ENCODE assay signal across 1 cellular context in genomic region chr14:34873591-34874385, GRCh38.
TF ChIP-seq lines count a peak whose summit lies in the region.

No MANE protein-coding gene starts in this region.

TF ChIP-seq in K562, 482 proteins besides CTCF, POLR2A, EP300 and RAD21 (continued from another document):
- peak; percentile 69; the same call in 1 of the 2 replicates for TF ChIP-seq ZBTB33 (CRISPR knock-in tag; IDR thresholded peaks at IDR 0.05)
- TF ChIP-seq TAF1 (IDR thresholded peaks at IDR 0.05; ENCODE audit: control insufficient read depth, extremely low read depth, insufficient read depth, low read length, severe bottlenecking) = peak; percentile 69
- TF ChIP-seq TEAD2 (tag; IDR thresholded peaks at IDR 0.05) = no peak
- TF ChIP-seq KDM5B (IDR thresholded peaks at IDR 0.05; ENCODE audit: insufficient replicate concordance, low read depth, low read length) = peak; percentile 78
- TF ChIP-seq ZNF146 (CRISPR knock-in tag; IDR thresholded peaks at IDR 0.05; ENCODE audit: unreplicated experiment) = no peak
- TF ChIP-seq SOX6 (IDR thresholded peaks at IDR 0.05) = no peak
- TF ChIP-seq ZNF165 (CRISPR knock-in tag; IDR thresholded peaks at IDR 0.05; ENCODE audit: borderline replicate concordance) = no peak
- peak in 1 of 2 experiments; percentile 61; a peak in 1 of 4 replicates for TF ChIP-seq MLLT1 (IDR thresholded peaks at IDR 0.05)
- peak; percentile 56; the same call in 1 of the 2 replicates for TF ChIP-seq SPI1 (IDR thresholded peaks at IDR 0.05; ENCODE audit: borderline replicate concordance, low read depth, low read length)
- TF ChIP-seq KAT7 (CRISPR knock-in tag; IDR thresholded peaks at IDR 0.05; ENCODE audit: borderline replicate concordance) = no peak
- TF ChIP-seq MAZ (CRISPR knock-in tag; conservative IDR thresholded peaks at IDR 0.05 in 1 of 2, IDR thresholded peaks at IDR 0.05 in 1 of 2) = peak; percentile 40 to 84; a peak in 3 of 4 replicates
- no peak for TF ChIP-seq SMARCA5 (IDR thresholded peaks at IDR 0.05)
- TF ChIP-seq BRD4 (IDR thresholded peaks at IDR 0.05) = 0 out of 2 replicates have a peak, but pooled peaks have one; percentile 33
- no peak for TF ChIP-seq JUNB (CRISPR knock-in tag; conservative IDR thresholded peaks at IDR 0.05)
- no peak for TF ChIP-seq MBD2 (IDR thresholded peaks at IDR 0.05; ENCODE audit: borderline replicate concordance, low read depth)
- TF ChIP-seq CEBPB (tag; IDR thresholded peaks at IDR 0.05) = no peak
- TF ChIP-seq, protein P1, sequence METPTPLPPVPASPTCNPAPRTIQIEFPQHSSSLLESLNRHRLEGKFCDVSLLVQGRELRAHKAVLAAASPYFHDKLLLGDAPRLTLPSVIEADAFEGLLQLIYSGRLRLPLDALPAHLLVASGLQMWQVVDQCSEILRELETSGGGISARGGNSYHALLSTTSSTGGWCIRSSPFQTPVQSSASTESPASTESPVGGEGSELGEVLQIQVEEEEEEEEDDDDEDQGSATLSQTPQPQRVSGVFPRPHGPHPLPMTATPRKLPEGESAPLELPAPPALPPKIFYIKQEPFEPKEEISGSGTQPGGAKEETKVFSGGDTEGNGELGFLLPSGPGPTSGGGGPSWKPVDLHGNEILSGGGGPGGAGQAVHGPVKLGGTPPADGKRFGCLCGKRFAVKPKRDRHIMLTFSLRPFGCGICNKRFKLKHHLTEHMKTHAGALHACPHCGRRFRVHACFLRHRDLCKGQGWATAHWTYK (CRISPR knock-in tag; IDR thresholded peaks at IDR 0.05) = no peak
- 0 out of 2 replicates have a peak, but pooled peaks have one; percentile 20 for TF ChIP-seq RBM14 (IDR thresholded peaks at IDR 0.05; ENCODE audit: borderline replicate concordance, insufficient read depth, low read depth, low read length)
- TF ChIP-seq POLR2H (tag; IDR thresholded peaks at IDR 0.05; ENCODE audit: low read depth) = peak; percentile 54
- no peak for TF ChIP-seq ZNF431 (CRISPR knock-in tag; IDR thresholded peaks at IDR 0.05)
- peak; percentile 41; the same call in 1 of the 2 replicates for TF ChIP-seq TOE1 (IDR thresholded peaks at IDR 0.05; ENCODE audit: borderline replicate concordance)
- TF ChIP-seq TOE1 (CRISPR knock-in tag; IDR thresholded peaks at IDR 0.05; ENCODE audit: borderline replicate concordance, low read depth) = no peak
- 0 out of 2 replicates have a peak, but pooled peaks have one; percentile 44 for TF ChIP-seq ZBTB40 (IDR thresholded peaks at IDR 0.05)
- TF ChIP-seq ZBTB40 (CRISPR knock-in tag; IDR thresholded peaks at IDR 0.05) = no peak
- TF ChIP-seq ELF2 (CRISPR knock-in tag; IDR thresholded peaks at IDR 0.05) = peak; percentile 35
- TF ChIP-seq HIVEP1 (CRISPR knock-in tag; IDR thresholded peaks at IDR 0.05) = peak; percentile 89
- TF ChIP-seq MTA1 (IDR thresholded peaks at IDR 0.05; ENCODE audit: borderline replicate concordance) = 0 out of 2 replicates have a peak, but pooled peaks have one; percentile 21
TF ChIP-seq in K562: peak in this region for 83.
